ENCODE assay signal across 21 cellular contexts in the genomic region with DNA sequence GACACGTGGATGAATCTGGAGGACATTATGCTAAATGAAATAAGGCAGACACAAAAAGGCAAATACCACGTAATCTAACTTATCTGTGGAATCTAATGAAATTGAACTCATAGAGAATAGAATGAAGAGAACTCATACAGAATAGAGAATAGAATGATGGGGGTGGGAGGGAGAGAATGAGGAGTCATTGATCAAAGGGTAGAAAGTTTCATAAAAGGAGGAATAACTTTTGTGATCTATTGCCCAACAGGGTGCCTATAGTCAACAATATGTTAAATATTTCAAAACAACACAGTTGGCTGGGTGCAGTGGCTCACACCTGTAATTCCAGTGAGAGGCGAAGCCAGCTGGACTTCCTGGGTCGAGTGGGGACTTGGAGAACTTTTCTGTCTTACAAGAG. TPM values are rescaled to one million over a fixed set of nuclear protein-coding genes. Genes with fewer than 3 reads are reported as not detected.
DNase-seq lines count a peak whose midpoint lies in the region; ATAC-seq, FAIRE-seq and TF ChIP-seq lines count a peak whose summit lies in the region.
"Had no signal": no experiment of that assay in that cellular context is flagged by ENCODE, and none has a peak within 500 bp of the region (broad histone marks: within the 10 kb centered on the region; RNA-seq: fewer than 3 reads in every experiment).

No MANE protein-coding gene starts in this region.

- no peak for ATAC-seq in K562
- no peak for ATAC-seq in GM19397 (IDR thresholded peaks at IDR 0.05; ENCODE audit: unreplicated experiment)
- ATAC-seq: A549; CD8-positive, alpha-beta T cell had no signal

- no peaks in the 10 kb centered on the region for H3K27me3 ChIP-seq in K562 (ENCODE audit: control insufficient read depth in 2 of 2, insufficient read depth in 2 of 2, low read length in 2 of 2)
- H3K27me3 ChIP-seq: BLaER1 treated with 17β-estradiol and CSF1 and Interleukin-3, amounts not matched to agents 10 nM and 100 nM had no signal

- intact Hi-C loops in K562 (cut with micrococcal nuclease): no loop called here

- no peak overlapping the region for H3K4me3 ChIP-seq in HEK293 (ENCODE audit: low read depth, low read length)
- H3K4me3 ChIP-seq in K562: no peak overlapping the region
- H3K4me3 ChIP-seq: A549; BLaER1 treated with 17β-estradiol and CSF1 and Interleukin-3, amounts not matched to agents 10 nM and 100 nM had no signal

- no TSS peak for BruUV-seq in K562 (replicated peaks; lab: Mats Ljungman, UMichigan)

- peak overlapping the region; percentile 37 for H3K4me3 Mint-ChIP-seq in endothelial cell (ENCODE audit: unreplicated experiment)
- H3K4me3 Mint-ChIP-seq: B cell; CD4-positive, alpha-beta T cell; CD8-positive, alpha-beta T cell had no signal

- no peak for TF ChIP-seq RAD21 in K562 (CRISPR knock-in tag; conservative IDR thresholded peaks at IDR 0.05 in 1 of 2, IDR thresholded peaks at IDR 0.05 in 1 of 2)

- TF ChIP-seq POLR2A in K562 (conservative IDR thresholded peaks at IDR 0.05): no peak

- H3K27ac Mint-ChIP-seq in endothelial cell (ENCODE audit: unreplicated experiment): no peak overlapping the region
- H3K27ac Mint-ChIP-seq: B cell; CD4-positive, alpha-beta T cell; CD8-positive, alpha-beta T cell had no signal

- CTCF ChIA-PET in HEK293 (lab: Yijun Ruan, JAX) (no interaction called here), K562 (lab: Yijun Ruan, JAX; ENCODE audit: low intra/inter-chr PET ratio) (no interaction called here)

- peaks cover 3% of the 10 kb centered on the region for H3K4me1 Mint-ChIP-seq in endothelial cell (ENCODE audit: unreplicated experiment)

- H3K27ac ChIP-seq in HEK293 (ENCODE audit: extremely low read depth, low read depth, low read length) (no peak overlapping the region), K562 (ENCODE audit: extremely low read depth, low read depth, low read length) (no peak overlapping the region)
- H3K27ac ChIP-seq: 22Rv1; A549; BLaER1 treated with 17β-estradiol and CSF1 and Interleukin-3, amounts not matched to agents 10 nM and 100 nM; C4-2B had no signal

- H3K4me2 ChIP-seq in K562 (ENCODE audit: insufficient read depth, low read length): no peak overlapping the region
- H3K4me2 ChIP-seq: A549; BLaER1 treated with 17β-estradiol and CSF1 and Interleukin-3, amounts not matched to agents 10 nM and 100 nM had no signal

- TF ChIP-seq CTCF in HEK293 (tag by site-specific recombination; IDR thresholded peaks at IDR 0.05) (no peak), K562 (IDR thresholded peaks at IDR 0.05 in 2 of 3, conservative IDR thresholded peaks at IDR 0.05 in 1 of 3; ENCODE audit: insufficient read depth in 2 of 3, low read depth in 1 of 3, low read length in 3 of 3) (no peak), endothelial cell (IDR thresholded peaks at IDR 0.05; ENCODE audit: unreplicated experiment) (no peak)

- FAIRE-seq in K562 (lab: Jason Lieb, UNC): no peak
- FAIRE-seq: A549, D721Med, G401.6, GM12891, GM19239 had no signal

- no peaks in the 10 kb centered on the region for H3K4me1 ChIP-seq in HEK293 (ENCODE audit: control insufficient read depth, insufficient read depth, low read length)
- H3K4me1 ChIP-seq in K562 (replicated peaks in 1 of 2; ENCODE audit: control insufficient read depth in 2 of 2, insufficient read depth in 2 of 2, low read length in 2 of 2): no peaks in the 10 kb centered on the region
- H3K4me1 ChIP-seq: A549; BLaER1 treated with 17β-estradiol and CSF1 and Interleukin-3, amounts not matched to agents 10 nM and 100 nM; Caco-2 had no signal

- no peaks in the 10 kb centered on the region for H3K9me1 ChIP-seq in K562 (ENCODE audit: control insufficient read depth, insufficient read depth, low read length)

- H3K9me3 ChIP-seq in HEK293 (ENCODE audit: control insufficient read depth, insufficient read depth, low read depth, low read length): no peaks in the 10 kb centered on the region
- no peaks in the 10 kb centered on the region; the same call in 1 of the 2 replicates for H3K9me3 ChIP-seq in K562 (replicated peaks; ENCODE audit: control insufficient read depth, insufficient read depth, low read depth, low read length)
- H3K9me3 ChIP-seq: Caco-2 had no signal

- no peaks in the 10 kb centered on the region for H3K27me3 Mint-ChIP-seq in endothelial cell (ENCODE audit: unreplicated experiment)
- H3K27me3 Mint-ChIP-seq: B cell; CD4-positive, alpha-beta T cell had no signal

- POLR2A ChIA-PET in HEK293 (lab: Yijun Ruan, JAX): no interaction called here
- POLR2A ChIA-PET in K562 (lab: Yijun Ruan, JAX): no interaction called here

- H3K36me3 Mint-ChIP-seq in endothelial cell (ENCODE audit: low read depth, unreplicated experiment): peaks cover 6% of the 10 kb centered on the region

- no peak for DNase-seq in K562 (ENCODE audit: extremely low read depth in 1 of 4, low spot score in 3 of 4)
- DNase-seq in endothelial cell (ENCODE audit: low spot score): no peak
- DNase-seq in activated CD4-positive, CD25-positive, alpha-beta regulatory T cell (lab: John Stamatoyannopoulos, UW): no peak
- DNase-seq: AML-193; Caco-2; Calu3; CD4-positive, alpha-beta T cell; CD8-positive, alpha-beta T cell; DMS79 treated with DMSO at 0.1 percent for 48 hours; GF-D8 had no signal

- H3K9ac ChIP-seq in K562 (ENCODE audit: insufficient read depth in 1 of 2, low read depth in 2 of 2, low read length in 2 of 2): no peak overlapping the region
- H3K9ac ChIP-seq: BLaER1 treated with 17β-estradiol and CSF1 and Interleukin-3, amounts not matched to agents 10 nM and 100 nM had no signal

- H4K20me1 ChIP-seq in K562 (replicated peaks; ENCODE audit: control insufficient read depth, insufficient read depth, low read length): no peaks in the 10 kb centered on the region
- H4K20me1 ChIP-seq: BLaER1 treated with 17β-estradiol and CSF1 and Interleukin-3, amounts not matched to agents 10 nM and 100 nM had no signal

- no peak overlapping the region for H2AFZ ChIP-seq in K562 (ENCODE audit: low read depth, low read length)

- TF ChIP-seq EP300 in K562 (IDR thresholded peaks at IDR 0.05; ENCODE audit: low read length): no peak

- in situ Hi-C loops in K562 (cut with MboI): loop anchor here (25.0 kb wide), 1 partner anchor 517 kb away; no protein-coding TSS in a partner anchor

- H3K9me3 Mint-ChIP-seq in endothelial cell (ENCODE audit: unreplicated experiment): peaks cover 5% of the 10 kb centered on the region

- 13% methylated on average over 4 of the region's 4 CpGs for WGBS in K562 (ENCODE audit: insufficient coverage, low coverage, missing lambda C conversion rate)

- H3K79me2 ChIP-seq in K562 (ENCODE audit: control insufficient read depth, insufficient read depth, low read length): no peaks in the 10 kb centered on the region

- H3K36me3 ChIP-seq in HEK293 (ENCODE audit: control insufficient read depth in 2 of 2, insufficient read depth in 1 of 2, low read length in 2 of 2): no peaks in the 10 kb centered on the region
- no peaks in the 10 kb centered on the region for H3K36me3 ChIP-seq in K562 (ENCODE audit: control insufficient read depth, insufficient read depth, low read length)

TF ChIP-seq in HEK293, 187 proteins besides CTCF, POLR2A, EP300 and RAD21:
- TF ChIP-seq ZNF544 (tag by site-specific recombination; IDR thresholded peaks at IDR 0.05) (no peak), ZNF274 (IDR thresholded peaks at IDR 0.05; ENCODE audit: low read length) (no peak), ZNF274 (tag by site-specific recombination; IDR thresholded peaks at IDR 0.05; ENCODE audit: borderline replicate concordance) (peak; percentile 84; the same call in 1 of the 2 replicates)

TF ChIP-seq in K562, 482 proteins besides CTCF, POLR2A, EP300 and RAD21:
- TF ChIP-seq ZNF274 (IDR thresholded peaks at IDR 0.05; ENCODE audit: borderline replicate concordance, low read depth, low read length) (peak; percentile 56; the same call in 1 of the 2 replicates), ZNF3 (CRISPR knock-in tag; IDR thresholded peaks at IDR 0.05) (no peak)

RNA-seq across cellular contexts. Expression of gene ZNF169, which starts 54.9 kb away (rescaled TPM):
- 46.3 and 50.2 TPM in 2 replicates for total RNA-seq in K562 (2011; cell fraction: chromatin; rRNA removed; ENCODE audit: low replicate concordance)
- 29.0 and 29.1 TPM in 2 replicates for total RNA-seq in K562 (2011; cell fraction: nucleolus; rRNA removed)
- total RNA-seq in K562 (2011; cell fraction: nucleoplasm; rRNA removed): 48.9 and 68.4 TPM in 2 replicates
- total RNA-seq in K562 (2014; rRNA removed): 3.6 and 4.2 TPM in 2 replicates
- total RNA-seq in K562 (2014; rRNA removed; fragmentation: Illumina TruSeq; extraction: Trizol): 5.3 and 6.2 TPM in 2 replicates
- total RNA-seq in K562 (2015; rRNA removed; fragmentation: Illumina TruSeq; extraction: Trizol): 4.4 and 6.4 TPM in 2 replicates
- 5.6 and 5.9 TPM in 2 replicates for total RNA-seq in K562 (2021)
- 16.2 and 22.1 TPM in 2 replicates for polyA plus RNA-seq in K562 (2011; rRNA removed)
- 7.9 and 20.6 TPM in 2 replicates for polyA plus RNA-seq in K562 (2011; cell fraction: cytosol; rRNA removed)
- 31.3 and 37.2 TPM in 2 replicates for polyA plus RNA-seq in K562 (2011; cell fraction: nucleus; rRNA removed)
- polyA plus RNA-seq in K562 (2012): 4.4 and 16.2 TPM in 2 replicates
- polyA plus RNA-seq in K562 (2014; fragmentation: Illumina TruSeq; extraction: Trizol): 7.9 and 10.0 TPM in 2 replicates
- polyA plus RNA-seq in K562 (2014; fragmentation: Nextera tagmentation; extraction: Ambion mirVana): 1 to 10 TPM; 2.0 to 4.2 TPM
- 13.3 and 13.9 TPM in 2 replicates for polyA plus RNA-seq in K562 (2014; rRNA removed)
- 14.9 and 16.4 TPM in 2 replicates for polyA minus RNA-seq in K562 (2011; rRNA and poly(A)+ RNA removed)
- 2.9 and 3.1 TPM in 2 replicates for polyA minus RNA-seq in K562 (2011; cell fraction: cytosol; rRNA and poly(A)+ RNA removed)
- 12.0 and 16.3 TPM in 2 replicates for polyA minus RNA-seq in K562 (2011; cell fraction: nucleus; rRNA and poly(A)+ RNA removed)
- 4.9 TPM for total RNA-seq in endothelial cell (ENCODE audit: unreplicated experiment)
